Comparison of ENCODE assay signal across 1 cellular context in the genomic region with DNA sequence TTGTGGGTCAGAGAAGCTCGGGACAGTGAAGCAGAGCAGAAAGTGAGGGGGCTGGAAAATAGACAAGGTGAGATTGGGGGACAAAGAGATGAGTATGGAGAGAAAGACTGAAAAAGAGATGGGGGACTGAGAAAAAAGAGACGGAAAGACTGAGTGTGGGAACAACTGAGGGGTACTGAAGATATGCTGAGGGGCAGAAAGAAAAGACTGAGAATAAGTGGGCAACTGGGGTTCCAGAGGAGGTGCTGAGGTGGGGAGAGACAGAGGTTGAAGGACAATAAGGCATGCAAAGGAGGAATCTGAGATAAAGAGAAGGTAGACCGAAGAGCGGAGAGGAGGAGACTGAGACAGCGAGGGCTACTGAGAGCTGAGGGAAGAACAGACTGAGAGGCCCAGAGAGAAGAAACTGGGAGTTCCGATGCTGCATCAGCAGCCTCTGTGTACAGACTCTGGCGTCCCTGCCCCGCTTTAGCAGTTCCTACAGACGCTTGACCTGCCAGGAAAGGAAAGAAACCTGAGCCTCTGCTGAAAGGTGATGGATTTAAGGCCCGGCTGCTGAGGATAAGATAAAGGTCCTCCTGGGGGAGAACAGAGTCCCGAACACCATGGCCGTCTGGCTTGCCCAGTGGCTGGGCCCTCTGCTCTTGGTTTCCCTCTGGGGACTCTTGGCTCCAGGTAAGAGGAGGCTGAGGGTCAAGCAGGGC.
TF ChIP-seq lines count a peak whose summit lies in the region.

A gene with protein sequence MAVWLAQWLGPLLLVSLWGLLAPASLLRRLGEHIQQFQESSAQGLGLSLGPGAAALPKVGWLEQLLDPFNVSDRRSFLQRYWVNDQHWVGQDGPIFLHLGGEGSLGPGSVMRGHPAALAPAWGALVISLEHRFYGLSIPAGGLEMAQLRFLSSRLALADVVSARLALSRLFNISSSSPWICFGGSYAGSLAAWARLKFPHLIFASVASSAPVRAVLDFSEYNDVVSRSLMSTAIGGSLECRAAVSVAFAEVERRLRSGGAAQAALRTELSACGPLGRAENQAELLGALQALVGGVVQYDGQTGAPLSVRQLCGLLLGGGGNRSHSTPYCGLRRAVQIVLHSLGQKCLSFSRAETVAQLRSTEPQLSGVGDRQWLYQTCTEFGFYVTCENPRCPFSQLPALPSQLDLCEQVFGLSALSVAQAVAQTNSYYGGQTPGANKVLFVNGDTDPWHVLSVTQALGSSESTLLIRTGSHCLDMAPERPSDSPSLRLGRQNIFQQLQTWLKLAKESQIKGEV (plus strand): TSS at position 569 of the 704 bp plus-strand sequence. CDS start 37 bp downstream, at position 606.

TF ChIP-seq in GM23338, 12 proteins besides CTCF, POLR2A, EP300 and RAD21:
- no peak for TF ChIP-seq CREB1 (CRISPR knock-in tag; IDR thresholded peaks at IDR 0.05; ENCODE audit: low read depth)
- no peak for TF ChIP-seq EZH2 (IDR thresholded peaks at IDR 0.05; ENCODE audit: low read depth, unreplicated experiment)
- TF ChIP-seq NANOG (IDR thresholded peaks at IDR 0.05; ENCODE audit: borderline replicate concordance): no peak
- TF ChIP-seq ZNF331 (CRISPR knock-in tag; IDR thresholded peaks at IDR 0.05; ENCODE audit: low read depth): no peak
- no peak for TF ChIP-seq JUNB (IDR thresholded peaks at IDR 0.05; ENCODE audit: unreplicated experiment)
- TF ChIP-seq, protein P1, sequence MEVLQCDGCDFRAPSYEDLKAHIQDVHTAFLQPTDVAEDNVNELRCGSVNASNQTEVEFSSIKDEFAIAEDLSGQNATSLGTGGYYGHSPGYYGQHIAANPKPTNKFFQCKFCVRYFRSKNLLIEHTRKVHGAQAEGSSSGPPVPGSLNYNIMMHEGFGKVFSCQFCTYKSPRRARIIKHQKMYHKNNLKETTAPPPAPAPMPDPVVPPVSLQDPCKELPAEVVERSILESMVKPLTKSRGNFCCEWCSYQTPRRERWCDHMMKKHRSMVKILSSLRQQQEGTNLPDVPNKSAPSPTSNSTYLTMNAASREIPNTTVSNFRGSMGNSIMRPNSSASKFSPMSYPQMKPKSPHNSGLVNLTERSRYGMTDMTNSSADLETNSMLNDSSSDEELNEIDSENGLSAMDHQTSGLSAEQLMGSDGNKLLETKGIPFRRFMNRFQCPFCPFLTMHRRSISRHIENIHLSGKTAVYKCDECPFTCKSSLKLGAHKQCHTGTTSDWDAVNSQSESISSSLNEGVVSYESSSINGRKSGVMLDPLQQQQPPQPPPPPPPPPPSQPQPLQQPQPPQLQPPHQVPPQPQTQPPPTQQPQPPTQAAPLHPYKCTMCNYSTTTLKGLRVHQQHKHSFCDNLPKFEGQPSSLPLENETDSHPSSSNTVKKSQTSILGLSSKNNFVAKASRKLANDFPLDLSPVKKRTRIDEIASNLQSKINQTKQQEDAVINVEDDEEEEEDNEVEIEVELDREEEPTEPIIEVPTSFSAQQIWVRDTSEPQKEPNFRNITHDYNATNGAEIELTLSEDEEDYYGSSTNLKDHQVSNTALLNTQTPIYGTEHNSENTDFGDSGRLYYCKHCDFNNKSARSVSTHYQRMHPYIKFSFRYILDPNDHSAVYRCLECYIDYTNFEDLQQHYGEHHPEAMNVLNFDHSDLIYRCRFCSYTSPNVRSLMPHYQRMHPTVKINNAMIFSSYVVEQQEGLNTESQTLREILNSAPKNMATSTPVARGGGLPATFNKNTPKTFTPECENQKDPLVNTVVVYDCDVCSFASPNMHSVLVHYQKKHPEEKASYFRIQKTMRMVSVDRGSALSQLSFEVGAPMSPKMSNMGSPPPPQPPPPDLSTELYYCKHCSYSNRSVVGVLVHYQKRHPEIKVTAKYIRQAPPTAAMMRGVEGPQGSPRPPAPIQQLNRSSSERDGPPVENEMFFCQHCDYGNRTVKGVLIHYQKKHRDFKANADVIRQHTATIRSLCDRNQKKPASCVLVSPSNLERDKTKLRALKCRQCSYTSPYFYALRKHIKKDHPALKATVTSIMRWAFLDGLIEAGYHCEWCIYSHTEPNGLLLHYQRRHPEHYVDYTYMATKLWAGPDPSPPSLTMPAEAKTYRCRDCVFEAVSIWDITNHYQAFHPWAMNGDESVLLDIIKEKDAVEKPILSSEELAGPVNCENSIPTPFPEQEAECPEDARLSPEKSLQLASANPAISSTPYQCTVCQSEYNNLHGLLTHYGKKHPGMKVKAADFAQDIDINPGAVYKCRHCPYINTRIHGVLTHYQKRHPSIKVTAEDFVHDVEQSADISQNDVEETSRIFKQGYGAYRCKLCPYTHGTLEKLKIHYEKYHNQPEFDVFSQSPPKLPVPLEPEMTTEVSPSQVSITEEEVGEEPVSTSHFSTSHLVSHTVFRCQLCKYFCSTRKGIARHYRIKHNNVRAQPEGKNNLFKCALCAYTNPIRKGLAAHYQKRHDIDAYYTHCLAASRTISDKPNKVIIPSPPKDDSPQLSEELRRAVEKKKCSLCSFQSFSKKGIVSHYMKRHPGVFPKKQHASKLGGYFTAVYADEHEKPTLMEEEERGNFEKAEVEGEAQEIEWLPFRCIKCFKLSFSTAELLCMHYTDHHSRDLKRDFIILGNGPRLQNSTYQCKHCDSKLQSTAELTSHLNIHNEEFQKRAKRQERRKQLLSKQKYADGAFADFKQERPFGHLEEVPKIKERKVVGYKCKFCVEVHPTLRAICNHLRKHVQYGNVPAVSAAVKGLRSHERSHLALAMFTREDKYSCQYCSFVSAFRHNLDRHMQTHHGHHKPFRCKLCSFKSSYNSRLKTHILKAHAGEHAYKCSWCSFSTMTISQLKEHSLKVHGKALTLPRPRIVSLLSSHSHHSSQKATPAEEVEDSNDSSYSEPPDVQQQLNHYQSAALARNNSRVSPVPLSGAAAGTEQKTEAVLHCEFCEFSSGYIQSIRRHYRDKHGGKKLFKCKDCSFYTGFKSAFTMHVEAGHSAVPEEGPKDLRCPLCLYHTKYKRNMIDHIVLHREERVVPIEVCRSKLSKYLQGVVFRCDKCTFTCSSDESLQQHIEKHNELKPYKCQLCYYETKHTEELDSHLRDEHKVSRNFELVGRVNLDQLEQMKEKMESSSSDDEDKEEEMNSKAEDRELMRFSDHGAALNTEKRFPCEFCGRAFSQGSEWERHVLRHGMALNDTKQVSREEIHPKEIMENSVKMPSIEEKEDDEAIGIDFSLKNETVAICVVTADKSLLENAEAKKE (CRISPR knock-in tag; IDR thresholded peaks at IDR 0.05): no peak
- no peak for TF ChIP-seq STAT1 (IDR thresholded peaks at IDR 0.05; ENCODE audit: unreplicated experiment)
- TF ChIP-seq POLR2AphosphoS5 (IDR thresholded peaks at IDR 0.05; ENCODE audit: low read depth): no peak
- TF ChIP-seq, protein P2, sequence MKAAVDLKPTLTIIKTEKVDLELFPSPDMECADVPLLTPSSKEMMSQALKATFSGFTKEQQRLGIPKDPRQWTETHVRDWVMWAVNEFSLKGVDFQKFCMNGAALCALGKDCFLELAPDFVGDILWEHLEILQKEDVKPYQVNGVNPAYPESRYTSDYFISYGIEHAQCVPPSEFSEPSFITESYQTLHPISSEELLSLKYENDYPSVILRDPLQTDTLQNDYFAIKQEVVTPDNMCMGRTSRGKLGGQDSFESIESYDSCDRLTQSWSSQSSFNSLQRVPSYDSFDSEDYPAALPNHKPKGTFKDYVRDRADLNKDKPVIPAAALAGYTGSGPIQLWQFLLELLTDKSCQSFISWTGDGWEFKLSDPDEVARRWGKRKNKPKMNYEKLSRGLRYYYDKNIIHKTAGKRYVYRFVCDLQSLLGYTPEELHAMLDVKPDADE (IDR thresholded peaks at IDR 0.05): no peak
- TF ChIP-seq, protein P3, sequence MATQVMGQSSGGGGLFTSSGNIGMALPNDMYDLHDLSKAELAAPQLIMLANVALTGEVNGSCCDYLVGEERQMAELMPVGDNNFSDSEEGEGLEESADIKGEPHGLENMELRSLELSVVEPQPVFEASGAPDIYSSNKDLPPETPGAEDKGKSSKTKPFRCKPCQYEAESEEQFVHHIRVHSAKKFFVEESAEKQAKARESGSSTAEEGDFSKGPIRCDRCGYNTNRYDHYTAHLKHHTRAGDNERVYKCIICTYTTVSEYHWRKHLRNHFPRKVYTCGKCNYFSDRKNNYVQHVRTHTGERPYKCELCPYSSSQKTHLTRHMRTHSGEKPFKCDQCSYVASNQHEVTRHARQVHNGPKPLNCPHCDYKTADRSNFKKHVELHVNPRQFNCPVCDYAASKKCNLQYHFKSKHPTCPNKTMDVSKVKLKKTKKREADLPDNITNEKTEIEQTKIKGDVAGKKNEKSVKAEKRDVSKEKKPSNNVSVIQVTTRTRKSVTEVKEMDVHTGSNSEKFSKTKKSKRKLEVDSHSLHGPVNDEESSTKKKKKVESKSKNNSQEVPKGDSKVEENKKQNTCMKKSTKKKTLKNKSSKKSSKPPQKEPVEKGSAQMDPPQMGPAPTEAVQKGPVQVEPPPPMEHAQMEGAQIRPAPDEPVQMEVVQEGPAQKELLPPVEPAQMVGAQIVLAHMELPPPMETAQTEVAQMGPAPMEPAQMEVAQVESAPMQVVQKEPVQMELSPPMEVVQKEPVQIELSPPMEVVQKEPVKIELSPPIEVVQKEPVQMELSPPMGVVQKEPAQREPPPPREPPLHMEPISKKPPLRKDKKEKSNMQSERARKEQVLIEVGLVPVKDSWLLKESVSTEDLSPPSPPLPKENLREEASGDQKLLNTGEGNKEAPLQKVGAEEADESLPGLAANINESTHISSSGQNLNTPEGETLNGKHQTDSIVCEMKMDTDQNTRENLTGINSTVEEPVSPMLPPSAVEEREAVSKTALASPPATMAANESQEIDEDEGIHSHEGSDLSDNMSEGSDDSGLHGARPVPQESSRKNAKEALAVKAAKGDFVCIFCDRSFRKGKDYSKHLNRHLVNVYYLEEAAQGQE (IDR thresholded peaks at IDR 0.05; ENCODE audit: unreplicated experiment): no peak
- TF ChIP-seq ZNF114 (CRISPR knock-in tag; IDR thresholded peaks at IDR 0.05): no peak
- TF ChIP-seq EZH2phosphoT487 (IDR thresholded peaks at IDR 0.05; ENCODE audit: unreplicated experiment): no peak
